In the genomic region with DNA sequence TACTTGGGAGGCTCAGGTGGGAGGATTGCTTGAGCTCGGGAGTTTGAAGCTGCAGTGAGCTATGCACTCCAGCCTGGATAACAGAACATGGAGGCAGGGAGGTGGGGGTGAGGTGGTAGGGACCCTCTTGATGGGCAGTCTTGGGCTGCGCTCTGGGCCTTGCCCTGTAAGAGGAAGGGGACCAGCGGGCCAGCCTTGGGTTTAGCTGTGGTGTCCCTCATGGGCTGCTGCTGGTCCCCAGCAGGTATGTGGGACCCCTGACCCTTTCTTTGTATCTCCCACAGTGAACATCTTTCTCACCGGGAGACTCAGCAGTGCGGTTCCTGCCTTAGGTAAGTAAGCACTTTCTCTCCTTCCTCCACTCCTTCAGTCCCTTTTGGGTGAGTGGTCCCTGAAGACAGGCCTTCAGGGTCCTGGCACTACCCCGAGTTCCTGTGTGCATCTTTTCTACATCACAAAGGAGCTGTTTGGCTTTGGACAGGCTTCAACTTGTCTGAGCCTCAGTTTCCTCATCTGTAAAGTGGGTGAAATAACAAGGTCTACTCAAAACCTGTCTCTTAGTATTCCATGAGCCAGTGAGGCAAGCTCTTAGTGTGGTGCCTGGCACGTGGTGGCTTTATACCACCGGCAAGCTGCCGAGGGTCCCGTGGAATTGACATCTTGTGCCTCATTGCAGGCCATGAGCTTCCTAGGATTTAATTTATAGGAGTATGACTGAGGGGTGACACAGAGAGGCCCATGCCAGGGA, we compare ENCODE assay signal across 21 cellular contexts. TPM values are rescaled to one million over a fixed set of nuclear protein-coding genes. Genes with fewer than 3 reads are reported as not detected.
DNase-seq lines count a peak whose midpoint lies in the region; ATAC-seq, FAIRE-seq and TF ChIP-seq lines count a peak whose summit lies in the region.
"Had no signal": no experiment of that assay in that cellular context is flagged by ENCODE, and none has a peak within 500 bp of the region (broad histone marks: within the 10 kb centered on the region; RNA-seq: fewer than 3 reads in every experiment).

No MANE protein-coding gene starts in this region.

- H3K9ac ChIP-seq in BLaER1 treated with 17β-estradiol and CSF1 and Interleukin-3, amounts not matched to agents 10 nM and 100 nM: peak overlapping the region in 10 of 11 experiments; percentile 16 to 97 (median 92); a peak in 11 of 22 replicates
- no peak overlapping the region for H3K9ac ChIP-seq in astrocyte (ENCODE audit: low read length)

- H3K4me3 Mint-ChIP-seq in astrocyte (ENCODE audit: unreplicated experiment) (peak overlapping the region; percentile 50), neural crest cell (peak overlapping the region; percentile 75)
- no peak overlapping the region for H3K4me3 Mint-ChIP-seq in activated CD4-positive, alpha-beta T cell treated with anti-CD3 and anti-CD28 coated beads for 36 hours

- H2AFZ ChIP-seq in astrocyte (ENCODE audit: low read depth, low read length): no peak overlapping the region
- H2AFZ ChIP-seq: GM23248 had no signal

- peak overlapping the region; percentile 88 to 99 (median 95) for H3K4me2 ChIP-seq in BLaER1 treated with 17β-estradiol and CSF1 and Interleukin-3, amounts not matched to agents 10 nM and 100 nM
- H3K4me2 ChIP-seq in astrocyte (ENCODE audit: low read length): no peak overlapping the region

- WGBS in gastroesophageal sphincter (ENCODE audit: low coverage in 1 of 2), 2 donors: 90 to 100% methylated on average over 2 to 3 of the region's 10 CpGs

- H3K36me3 Mint-ChIP-seq in astrocyte (ENCODE audit: low read depth, unreplicated experiment) (no peaks in the 10 kb centered on the region), neural crest cell (ENCODE audit: low read depth) (no peaks in the 10 kb centered on the region)
- H3K36me3 Mint-ChIP-seq in activated CD4-positive, alpha-beta T cell treated with anti-CD3 and anti-CD28 coated beads for 36 hours (ENCODE audit: low read depth): no peaks in the 10 kb centered on the region

- CTCF ChIA-PET in activated CD4-positive, alpha-beta T cell treated with anti-CD3 and anti-CD28 coated beads for 36 hours (lab: Charles Lee): interaction anchor here (0.5 to 1.8 kb wide), 5 partner anchors 12 to 1394 kb away, joined by 3 to 5 read pairs (median 3); no protein-coding TSS in a partner anchor

- intact Hi-C loops in sciatic nerve (cut with DNase I): no loop called here
- intact Hi-C loops in activated CD4-positive, alpha-beta T cell treated with anti-CD3 and anti-CD28 coated beads for 36 hours (cut with DNase I, micrococcal nuclease): no loop called here

- POLR2A ChIA-PET in activated CD4-positive, alpha-beta T cell treated with anti-CD3 and anti-CD28 coated beads for 36 hours (lab: Charles Lee): no interaction called here

- H3K9me3 Mint-ChIP-seq in astrocyte (ENCODE audit: unreplicated experiment) (no peaks in the 10 kb centered on the region), neural crest cell (no peaks in the 10 kb centered on the region)
- H3K9me3 Mint-ChIP-seq in activated CD4-positive, alpha-beta T cell treated with anti-CD3 and anti-CD28 coated beads for 36 hours (ENCODE audit: low read depth): no peaks in the 10 kb centered on the region

- no peaks in the 10 kb centered on the region for H3K9me3 ChIP-seq in BLaER1 treated with 17β-estradiol and CSF1 and Interleukin-3, amounts not matched to agents 10 nM and 100 nM (replicated peaks in 1 of 11)
- H3K9me3 ChIP-seq in astrocyte (ENCODE audit: insufficient read depth, low read depth, low read length) (no peaks in the 10 kb centered on the region), gastroesophageal sphincter (no peaks in the 10 kb centered on the region)
- H3K9me3 ChIP-seq: Peyer's patch had no signal

- no peak overlapping the region for H3K27ac Mint-ChIP-seq in astrocyte (ENCODE audit: unreplicated experiment)
- H3K27ac Mint-ChIP-seq in neural crest cell (ENCODE audit: unreplicated experiment): no peak overlapping the region
- no peak overlapping the region for H3K27ac Mint-ChIP-seq in activated CD4-positive, alpha-beta T cell treated with anti-CD3 and anti-CD28 coated beads for 36 hours

- peak overlapping the region in 6 of 10 experiments; percentile 89 to 99 (median 96); a peak in 8 of 20 replicates for H3K4me3 ChIP-seq in BLaER1 treated with 17β-estradiol and CSF1 and Interleukin-3, amounts not matched to agents 10 nM and 100 nM
- H3K4me3 ChIP-seq in H7 (ENCODE audit: insufficient read depth, low read depth, low read length): no peak overlapping the region
- no peak overlapping the region for H3K4me3 ChIP-seq in astrocyte (ENCODE audit: insufficient read depth, low read depth, low read length)
- no peak overlapping the region for H3K4me3 ChIP-seq in gastroesophageal sphincter
- H3K4me3 ChIP-seq: GM23248, Peyer's patch had no signal

- no peak for ATAC-seq in sciatic nerve
- no peak for ATAC-seq in HG02678 (IDR thresholded peaks at IDR 0.05; ENCODE audit: unreplicated experiment)
- no peak for ATAC-seq in activated CD4-positive, alpha-beta T cell treated with anti-CD3 and anti-CD28 coated beads for 36 hours
- ATAC-seq in gastroesophageal sphincter: no peak

- no peak for TF ChIP-seq CTCF in astrocyte (IDR thresholded peaks at IDR 0.05; ENCODE audit: insufficient read depth, low read depth, low read length)
- no peak for TF ChIP-seq CTCF in neural crest cell (conservative IDR thresholded peaks at IDR 0.05)
- TF ChIP-seq CTCF in gastroesophageal sphincter (IDR thresholded peaks at IDR 0.05): no peak

- FAIRE-seq in astrocyte (lab: Jason Lieb, UNC): no peak
- FAIRE-seq: G401.6 had no signal

- H3K79me2 ChIP-seq in astrocyte (ENCODE audit: insufficient read depth, low read length): peaks cover 6% of the 10 kb centered on the region

- peaks cover 33 to 55% (median 50%) of the 10 kb centered on the region in 11 experiments for H3K36me3 ChIP-seq in BLaER1 treated with 17β-estradiol and CSF1 and Interleukin-3, amounts not matched to agents 10 nM and 100 nM
- H3K36me3 ChIP-seq in H7 (replicated peaks; ENCODE audit: control insufficient read depth, insufficient read depth, low read length) (peaks cover 2% of the 10 kb centered on the region), astrocyte (ENCODE audit: insufficient read depth, low read length) (no peaks in the 10 kb centered on the region), gastroesophageal sphincter (peaks cover 0 to 40% of the 10 kb centered on the region in 2 donors)

- H3K27me3 Mint-ChIP-seq in astrocyte (ENCODE audit: low read depth, unreplicated experiment) (peaks cover 37% of the 10 kb centered on the region), neural crest cell (ENCODE audit: low read depth) (peaks cover 2% of the 10 kb centered on the region)
- H3K27me3 Mint-ChIP-seq in activated CD4-positive, alpha-beta T cell treated with anti-CD3 and anti-CD28 coated beads for 36 hours: peaks cover 31% of the 10 kb centered on the region

- H3K4me1 ChIP-seq in BLaER1 treated with 17β-estradiol and CSF1 and Interleukin-3, amounts not matched to agents 10 nM and 100 nM: peaks cover 24 to 60% (median 35%) of the 10 kb centered on the region in 10 experiments
- H3K4me1 ChIP-seq in astrocyte (ENCODE audit: insufficient read depth, low read length): peaks cover 4% of the 10 kb centered on the region
- H3K4me1 ChIP-seq in gastroesophageal sphincter: peaks cover 0 to 22% (median 9%) of the 10 kb centered on the region in 3 donors

- TF ChIP-seq EP300 in gastroesophageal sphincter (IDR thresholded peaks at IDR 0.05): no peak

- DNase-seq in H7 (peak; percentile 19), astrocyte (ENCODE audit: low read depth) (no peak), neural crest cell (ENCODE audit: low read depth, low spot score) (no peak), sciatic nerve (ENCODE audit: low spot score) (no peak)
- DNase-seq in activated CD4-positive, alpha-beta T cell treated with anti-CD3 and anti-CD28 coated beads for 36 hours: no peak
- DNase-seq: DMS 273 treated with DMSO at 0.1 percent for 48 hours, DND-41, GM23248, Karpas-422, NCI-H1092, NCI-H1436 treated with DMSO at 0.1 percent for 48 hours, NCI-H2029, NCI-H69, Peyer's patch had no signal

- H3K27me3 ChIP-seq in BLaER1 treated with 17β-estradiol and CSF1 and Interleukin-3, amounts not matched to agents 10 nM and 100 nM: no peaks in the 10 kb centered on the region
- H3K27me3 ChIP-seq in H7 (ENCODE audit: control insufficient read depth, insufficient read depth, low read length): peaks cover 10% of the 10 kb centered on the region
- peaks cover 4% of the 10 kb centered on the region for H3K27me3 ChIP-seq in astrocyte (ENCODE audit: insufficient read depth, low read length)
- no peaks in the 10 kb centered on the region for H3K27me3 ChIP-seq in gastroesophageal sphincter
- H3K27me3 ChIP-seq: Peyer's patch had no signal

- H3K27ac ChIP-seq in BLaER1 treated with 17β-estradiol and CSF1 and Interleukin-3, amounts not matched to agents 10 nM and 100 nM: no peak overlapping the region
- H3K27ac ChIP-seq in astrocyte (ENCODE audit: low read depth, low read length) (no peak overlapping the region), gastroesophageal sphincter (no peak overlapping the region)
- H3K27ac ChIP-seq: C4-2B, GM23248, Peyer's patch had no signal

- H3K4me1 Mint-ChIP-seq in astrocyte (ENCODE audit: low read depth, unreplicated experiment) (peaks cover 3% of the 10 kb centered on the region), neural crest cell (peaks cover 8% of the 10 kb centered on the region)
- peaks cover 3% of the 10 kb centered on the region for H3K4me1 Mint-ChIP-seq in activated CD4-positive, alpha-beta T cell treated with anti-CD3 and anti-CD28 coated beads for 36 hours

- peaks cover 0 to 72% (median 64%) of the 10 kb centered on the region in 11 experiments; a peak in 19 of 22 replicates for H4K20me1 ChIP-seq in BLaER1 treated with 17β-estradiol and CSF1 and Interleukin-3, amounts not matched to agents 10 nM and 100 nM
- peaks cover 22% of the 10 kb centered on the region for H4K20me1 ChIP-seq in astrocyte (ENCODE audit: insufficient read depth, low read length)

- TF ChIP-seq POLR2A in gastroesophageal sphincter (IDR thresholded peaks at IDR 0.05): no peak

RNA-seq across cellular contexts. Expression of gene LRP3, which starts 2.5 kb away (rescaled TPM):
- total RNA-seq in H7 (2014; rRNA removed; shearing (Covaris generic)): 54.8 and 57.7 TPM in 2 replicates
- total RNA-seq in astrocyte: 9.3 and 13.3 TPM in 2 replicates
- 79.6 and 85.6 TPM in 2 replicates for total RNA-seq in neural crest cell
- total RNA-seq in sciatic nerve: 21.7 TPM
- under 1 TPM; 0.37 TPM for total RNA-seq in activated CD4-positive, alpha-beta T cell treated with anti-CD3 and anti-CD28 coated beads for 36 hours
- total RNA-seq in gastroesophageal sphincter: 10 to 100 TPM; 31.0 to 66.7 (median 38.5) TPM

RNA-seq across cellular contexts. Expression of gene SLC7A10, which starts 29.0 kb away (rescaled TPM):
- 2.4 and 3.0 TPM in 2 replicates for total RNA-seq in H7 (2014; rRNA removed; shearing (Covaris generic))
- 0.43 and 0.61 TPM in 2 replicates for total RNA-seq in astrocyte
- 0.96 and 1.4 TPM in 2 replicates for total RNA-seq in neural crest cell
- 9.0 TPM for total RNA-seq in sciatic nerve
- total RNA-seq in activated CD4-positive, alpha-beta T cell treated with anti-CD3 and anti-CD28 coated beads for 36 hours: not detected
- not detected for total RNA-seq in gastroesophageal sphincter
- total RNA-seq: GM23248, MCF 10A, Peyer's patch, SK-MEL-5 had no signal

Comparison
In these comparisons a context has a peak if more than half of its experiments do, and no peak if none do; other contexts are left out.
1. H3K4me3 ChIP-seq: peak in BLaER1 treated with 17β-estradiol and CSF1 and Interleukin-3, amounts not matched to agents 10 nM and 100 nM (6 of 10); none in H7 (single experiment), astrocyte (single experiment) and gastroesophageal sphincter (0 of 2).